12 cellular contexts compared by ENCODE assay signal in genomic region chrX:50448565-50448964, GRCh38. TPM values are rescaled to one million over a fixed set of nuclear protein-coding genes. Genes with fewer than 3 reads are reported as not detected.
A peak's percentile ranks its signal among the peaks of the same experiment; 100 is the strongest.
DNase-seq lines count a peak whose midpoint lies in the region; TF ChIP-seq lines count a peak whose summit lies in the region.
"Had no signal": no experiment of that assay in that cellular context is flagged by ENCODE, and none has a peak within 500 bp of the region (broad histone marks: within the 10 kb centered on the region; RNA-seq: fewer than 3 reads in every experiment).

No MANE protein-coding gene starts in this region.

- CTCF ChIA-PET in HEK293T (lab: Yijun Ruan, JAX), result no interaction called here

- in situ Hi-C loops in SK-MEL-5 (cut with HindIII; ENCODE audit: low pct_unique_long_range_greater_than_20kb, low sequenced_read_pairs), result no loop called here

- POLR2A ChIA-PET in HEK293T (lab: Yijun Ruan, JAX), result no interaction called here

- DNase-seq in DMS53 (lab: John Stamatoyannopoulos, UW) (peak; percentile 84), HEK293T (ENCODE audit: extremely low spot score) (peak; percentile 33), SK-MEL-5 (ENCODE audit: low read depth, low spot score) (peak; percentile 52), islet precursor cell (peak; percentile 65), HCEC 1CT (no peak), NCI-H2196 (lab: John Stamatoyannopoulos, UW; ENCODE audit: unreplicated experiment) (no peak), AG08395 (ENCODE audit: low spot score) (no peak), D341Med (ENCODE audit: low spot score) (no peak)
- DNase-seq: effector CD4-positive, alpha-beta T cell; stimulated activated naive CD4-positive, alpha-beta T cell; SW 1271 had no signal

TF ChIP-seq in HEK293T, 16 proteins besides CTCF, POLR2A, EP300 and RAD21:
- no peak for TF ChIP-seq CTBP1 (IDR thresholded peaks at IDR 0.05; ENCODE audit: borderline replicate concordance)
- TF ChIP-seq FOXA1 (IDR thresholded peaks at IDR 0.05), result no peak
- TF ChIP-seq ARNT (IDR thresholded peaks at IDR 0.05), result no peak
- no peak for TF ChIP-seq LEF1 (IDR thresholded peaks at IDR 0.05; ENCODE audit: borderline replicate concordance)
- TF ChIP-seq HDGF (IDR thresholded peaks at IDR 0.05; ENCODE audit: borderline replicate concordance), result no peak
- no peak for TF ChIP-seq BHLHE40 (IDR thresholded peaks at IDR 0.05; ENCODE audit: borderline replicate concordance)
- TF ChIP-seq SUZ12 (IDR thresholded peaks at IDR 0.05), result no peak
- no peak for TF ChIP-seq ZNF384 (IDR thresholded peaks at IDR 0.05)
- TF ChIP-seq SP1 (IDR thresholded peaks at IDR 0.05), result no peak
- TF ChIP-seq TARDBP (IDR thresholded peaks at IDR 0.05), result no peak
- no peak for TF ChIP-seq FOXM1 (IDR thresholded peaks at IDR 0.05; ENCODE audit: borderline replicate concordance)
- TF ChIP-seq NFRKB (IDR thresholded peaks at IDR 0.05), result no peak
- no peak for TF ChIP-seq ELF4 (IDR thresholded peaks at IDR 0.05)
- no peak for TF ChIP-seq L3MBTL2 (conservative IDR thresholded peaks at IDR 0.05)
- TF ChIP-seq, protein P1, sequence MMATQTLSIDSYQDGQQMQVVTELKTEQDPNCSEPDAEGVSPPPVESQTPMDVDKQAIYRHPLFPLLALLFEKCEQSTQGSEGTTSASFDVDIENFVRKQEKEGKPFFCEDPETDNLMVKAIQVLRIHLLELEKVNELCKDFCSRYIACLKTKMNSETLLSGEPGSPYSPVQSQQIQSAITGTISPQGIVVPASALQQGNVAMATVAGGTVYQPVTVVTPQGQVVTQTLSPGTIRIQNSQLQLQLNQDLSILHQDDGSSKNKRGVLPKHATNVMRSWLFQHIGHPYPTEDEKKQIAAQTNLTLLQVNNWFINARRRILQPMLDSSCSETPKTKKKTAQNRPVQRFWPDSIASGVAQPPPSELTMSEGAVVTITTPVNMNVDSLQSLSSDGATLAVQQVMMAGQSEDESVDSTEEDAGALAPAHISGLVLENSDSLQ (IDR thresholded peaks at IDR 0.05), result no peak

RNA-seq across cellular contexts. Expression of gene DGKK, which starts 22.1 kb away (rescaled TPM):
- total RNA-seq in SK-MEL-5 (2014; rRNA removed; shearing (Covaris generic)), result 0.03 TPM in 1 of 2 replicates, not detected in the other
- 0.05 TPM in 1 of 2 replicates, not detected in the other for polyA plus RNA-seq in SK-MEL-5 (2015; cell fraction: cytosol; rRNA removed)
- not detected in 2 replicates for polyA plus RNA-seq in SK-MEL-5 (2015; cell fraction: nucleus; rRNA removed)
- total RNA-seq: LHCN-M2 had no signal

Comparison
In these comparisons a context has a peak if more than half of its experiments do, and no peak if none do; other contexts are left out.
1. DNase-seq: peak in DMS53 (single experiment), HEK293T (single experiment), SK-MEL-5 (single experiment) and islet precursor cell (single experiment); none in HCEC 1CT (single experiment), NCI-H2196 (single experiment), AG08395 (single experiment) and D341Med (single experiment).